ENCODE assay signal across 17 cellular contexts in genomic region chr11:45795379-45795778, GRCh38.
"Had no signal": no experiment of that assay in that cellular context is flagged by ENCODE, and none has a peak within 500 bp of the region (broad histone marks: within the 10 kb centered on the region; RNA-seq: fewer than 3 reads in every experiment).

No MANE protein-coding gene starts in this region.

- DNase-seq: activated B cell treated with CpG ODN at 0.5 μM for 24 hours; activated CD4-positive, alpha-beta T cell treated with anti-CD3 and anti-CD28 coated beads for 48 hours; activated CD8-positive, alpha-beta memory T cell treated with anti-CD3 and anti-CD28 coated beads for 24 hours; activated naive CD4-positive, alpha-beta T cell treated with Interleukin-2 at 50 U/mL for 16 hours; activated T-cell treated with anti-CD3 and anti-CD28 coated beads for 4 hours; effector memory CD4-positive, alpha-beta T cell; foreskin keratinocyte; immature natural killer cell; midbrain; psoas muscle; spleen; stimulated activated naive CD8-positive, alpha-beta T cell treated with anti-CD3 and anti-CD28 coated beads, Interleukin-15, amount 100 ng/mL, for 72 hours; T-helper 2 cell; upper lobe of right lung had no signal

- ATAC-seq: foreskin keratinocyte; right lobe of liver; stimulated activated naive CD8-positive, alpha-beta T cell treated with anti-CD3 and anti-CD28 coated beads, Interleukin-15, amount 100 ng/mL, for 72 hours; upper lobe of right lung had no signal

- H3K4me3 ChIP-seq: ascending aorta, breast epithelium, psoas muscle, right lobe of liver, spleen, upper lobe of right lung had no signal

- H3K9me3 ChIP-seq: ascending aorta, breast epithelium, psoas muscle, right lobe of liver, spleen, upper lobe of right lung had no signal

- H3K36me3 ChIP-seq: ascending aorta, breast epithelium, right lobe of liver, spleen, upper lobe of right lung had no signal

- H3K27ac ChIP-seq: ascending aorta, breast epithelium, foreskin keratinocyte, psoas muscle, spleen, upper lobe of right lung had no signal

- H3K27me3 ChIP-seq: ascending aorta, breast epithelium, foreskin keratinocyte, right lobe of liver, upper lobe of right lung had no signal

- H3K4me1 ChIP-seq: ascending aorta, foreskin keratinocyte, psoas muscle, spleen had no signal
